10 cellular contexts compared by ENCODE assay signal in the genomic region with DNA sequence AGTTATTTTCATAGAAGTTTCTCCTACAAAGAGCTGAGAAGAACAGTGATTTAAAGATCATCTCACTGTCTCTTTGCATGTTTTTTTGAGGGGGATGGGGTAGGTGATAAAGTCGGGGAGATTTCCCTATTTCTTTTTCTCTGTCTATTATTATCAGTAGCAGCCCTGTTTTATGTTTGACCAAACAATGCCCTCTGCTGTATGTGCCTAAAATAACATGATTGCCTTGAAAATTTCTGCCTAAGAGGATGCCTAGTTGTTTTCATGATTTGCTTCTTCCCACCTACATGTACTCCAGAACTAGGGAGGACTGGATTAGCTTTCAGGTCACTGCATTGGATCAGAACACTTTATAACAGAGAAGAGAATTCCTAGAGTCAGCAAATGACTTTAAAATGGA.
DNase-seq lines count a peak whose midpoint lies in the region; ATAC-seq and TF ChIP-seq lines count a peak whose summit lies in the region.
"Had no signal": no experiment of that assay in that cellular context is flagged by ENCODE, and none has a peak within 500 bp of the region (broad histone marks: within the 10 kb centered on the region; RNA-seq: fewer than 3 reads in every experiment).

No MANE protein-coding gene starts in this region.

- H3K4me1 ChIP-seq in BE2C = no peaks in the 10 kb centered on the region
- H3K4me1 ChIP-seq in H9 (ENCODE audit: insufficient read depth, low read length) = no peaks in the 10 kb centered on the region
- H3K4me1 ChIP-seq in SK-N-SH (ENCODE audit: control insufficient read depth in 1 of 2, insufficient read depth in 2 of 2, low read depth in 1 of 2, low read length in 1 of 2) = peaks cover 0 to 26% of the 10 kb centered on the region in 2 experiments; a peak in 1 of 4 replicates

- H4K20me1 ChIP-seq in H9 (ENCODE audit: control insufficient read depth, insufficient read depth, insufficient read length) (no peaks in the 10 kb centered on the region), SK-N-SH (ENCODE audit: insufficient read depth) (no peaks in the 10 kb centered on the region)

- H4K5ac ChIP-seq in H9 (ENCODE audit: insufficient read length, low read depth, low read length) = no peak overlapping the region

- H3K56ac ChIP-seq in H9 (ENCODE audit: insufficient read length, low read depth, low read length) = no peak overlapping the region

- POLR2A ChIA-PET in SK-N-SH (lab: Yijun Ruan, JAX) = no interaction called here

- H3K23me2 ChIP-seq in H9 (ENCODE audit: insufficient read length, low read depth, low read length, poor library complexity, severe bottlenecking) = no peaks in the 10 kb centered on the region

- no peaks in the 10 kb centered on the region for H3K36me3 Mint-ChIP-seq in H9 (ENCODE audit: insufficient read depth in 1 of 3, low read depth in 3 of 3)

- H2BK15ac ChIP-seq in H9 (ENCODE audit: low read depth, low read length) = no peak overlapping the region

- H2AFZ ChIP-seq in H9 (ENCODE audit: low read length) = no peak overlapping the region
- H2AFZ ChIP-seq in SK-N-SH (ENCODE audit: low read depth) = no peak overlapping the region

- no peak overlapping the region for H2BK20ac ChIP-seq in H9 (ENCODE audit: low read depth, low read length, poor library complexity, severe bottlenecking)

- no peak overlapping the region for H3T11ph ChIP-seq in H9 (ENCODE audit: low read length)

- no peak overlapping the region for H2BK12ac ChIP-seq in H9 (ENCODE audit: insufficient read length, low read depth, low read length)

- H3K9me3 ChIP-seq in BE2C = no peaks in the 10 kb centered on the region
- H3K9me3 ChIP-seq in H9 (ENCODE audit: control insufficient read depth, low read depth, low read length) = no peaks in the 10 kb centered on the region
- H3K9me3 ChIP-seq in SK-N-SH = no peaks in the 10 kb centered on the region; the same call in 1 of the 2 replicates

- H3K27me3 ChIP-seq in BE2C (no peaks in the 10 kb centered on the region), H9 (ENCODE audit: insufficient read depth, low read length) (no peaks in the 10 kb centered on the region), SK-N-SH (ENCODE audit: insufficient read depth) (no peaks in the 10 kb centered on the region; the same call in 1 of the 2 replicates)

- H3K79me1 ChIP-seq in H9 (ENCODE audit: insufficient read depth, low read depth, low read length, poor library complexity, severe bottlenecking) = no peaks in the 10 kb centered on the region

- no peak overlapping the region for H3K4ac ChIP-seq in H9 (ENCODE audit: low read depth, low read length)

- ATAC-seq in GM19467 (IDR thresholded peaks at IDR 0.05; ENCODE audit: unreplicated experiment) (no peak), GM19328 (IDR thresholded peaks at IDR 0.05; ENCODE audit: unreplicated experiment) (no peak)
- ATAC-seq: activated T-cell treated with anti-CD3 and anti-CD28 coated beads, Interleukin-2, amount 50 U/mL, for 4 hours; Right ventricle myocardium inferior had no signal

- no peak overlapping the region for H2AK5ac ChIP-seq in H9 (ENCODE audit: insufficient read length, low read length)

- H3K79me2 ChIP-seq in H9 (ENCODE audit: insufficient read depth, low read length) (no peaks in the 10 kb centered on the region), SK-N-SH (ENCODE audit: insufficient read depth) (no peaks in the 10 kb centered on the region)

- DNase-seq in BE2C (no peak), H9 (no peak), SK-N-SH (peak; percentile 12), kidney glomerular epithelial cell (lab: John Stamatoyannopoulos, UW) (peak; percentile 3), NCI-H2171 treated with DMSO at 0.1 percent for 48 hours (lab: John Stamatoyannopoulos, UW) (no peak), KG1 (lab: John Stamatoyannopoulos, UW) (no peak)
- DNase-seq: activated T-cell treated with anti-CD3 and anti-CD28 coated beads, Interleukin-2, amount 50 U/mL, for 4 hours had no signal

- no peaks in the 10 kb centered on the region for H3K27me3 Mint-ChIP-seq in H9 (ENCODE audit: low read depth)

- no peaks in the 10 kb centered on the region for H3K9me3 Mint-ChIP-seq in H9

- H3K9ac ChIP-seq in H9 (ENCODE audit: extremely low read depth, insufficient read length, low read length) (no peak overlapping the region), SK-N-SH (no peak overlapping the region)

- H3K4me3 ChIP-seq in BE2C (ENCODE audit: low read depth, low read length) = no peak overlapping the region
- no peak overlapping the region; a peak in 1 of 4 replicates for H3K4me3 ChIP-seq in SK-N-SH (ENCODE audit: low read depth in 2 of 2, low read length in 1 of 2)

- H3K18ac ChIP-seq in H9 (ENCODE audit: insufficient read length, low read depth, low read length) = no peak overlapping the region

- TF ChIP-seq CTCF in BE2C (IDR thresholded peaks at IDR 0.05; ENCODE audit: low read depth, low read length) (peak; percentile 42), H9 (conservative IDR thresholded peaks at IDR 0.05) (peak; percentile 67), SK-N-SH (IDR thresholded peaks at IDR 0.05) (peak; percentile 53)

- no peak overlapping the region for H4K8ac ChIP-seq in H9 (replicated peaks; ENCODE audit: insufficient read length, low read depth, low read length)

- no peak overlapping the region for H3K14ac ChIP-seq in H9 (ENCODE audit: insufficient read depth, low read length)

- H3K27ac ChIP-seq in H9 (ENCODE audit: insufficient read length, low read depth, low read length) (no peak overlapping the region), SK-N-SH (ENCODE audit: low read depth in 2 of 2, low read length in 1 of 2) (no peak overlapping the region)

- WGBS in H9 (ENCODE audit: extremely low coverage, insufficient read length, low lambda C conversion rate) = no CpG with 5 or more reads among the region's 1 CpG
- 4% methylated on average over 1 of the region's 1 CpG for WGBS in SK-N-SH (ENCODE audit: low lambda C conversion rate)

- TF ChIP-seq RAD21 in SK-N-SH (IDR thresholded peaks at IDR 0.05; ENCODE audit: low read length) = peak; percentile 73

- H3K27ac Mint-ChIP-seq in H9 = no peak overlapping the region

- H4K91ac ChIP-seq in H9 (ENCODE audit: insufficient read length, low read depth, low read length) = no peak overlapping the region

- CTCF ChIA-PET in SK-N-SH (lab: Yijun Ruan, JAX) = interaction anchor here (1.1 to 12.3 kb wide), 8 partner anchors 10 to 182 kb away, joined by 3 to 107 read pairs (median 4); no protein-coding TSS in a partner anchor

- H3K4me2 ChIP-seq in H9 (ENCODE audit: insufficient read depth, insufficient read length, low read length) (no peak overlapping the region), SK-N-SH (no peak overlapping the region)

- H2BK5ac ChIP-seq in H9 (ENCODE audit: insufficient read length, low read length) = no peak overlapping the region

- no peak overlapping the region for H3K4me3 Mint-ChIP-seq in H9
- H3K4me3 Mint-ChIP-seq: activated T-cell treated with anti-CD3 and anti-CD28 coated beads, Interleukin-2, amount 50 U/mL, for 4 hours had no signal

- TF ChIP-seq EP300 in SK-N-SH (IDR thresholded peaks at IDR 0.05; ENCODE audit: borderline replicate concordance in 1 of 2, low read depth in 1 of 2, low read length in 1 of 2) = no peak

- H3K36me3 ChIP-seq in BE2C = no peaks in the 10 kb centered on the region
- H3K36me3 ChIP-seq in SK-N-SH (replicated peaks in 1 of 2; ENCODE audit: control insufficient read depth in 1 of 2, insufficient read depth in 2 of 2, low read length in 1 of 2) = no peaks in the 10 kb centered on the region

- H3K9me2 ChIP-seq in SK-N-SH = no peaks in the 10 kb centered on the region

- no peak overlapping the region for H3K23ac ChIP-seq in H9 (ENCODE audit: insufficient read length, low read depth, low read length)

- peaks cover 4% of the 10 kb centered on the region in 2 experiments for H3K4me1 Mint-ChIP-seq in H9

- peaks cover 7% of the 10 kb centered on the region for H3F3A ChIP-seq in SK-N-SH (replicated peaks; ENCODE audit: insufficient read depth)

- no peak overlapping the region for H2BK120ac ChIP-seq in H9 (ENCODE audit: low read depth, low read length, poor library complexity, severe bottlenecking)

TF ChIP-seq in SK-N-SH, 30 proteins besides CTCF, POLR2A, EP300 and RAD21:
- peak; percentile 45 for TF ChIP-seq SMC3 (IDR thresholded peaks at IDR 0.05; ENCODE audit: low read depth, low read length)
- TF ChIP-seq, protein P1, sequence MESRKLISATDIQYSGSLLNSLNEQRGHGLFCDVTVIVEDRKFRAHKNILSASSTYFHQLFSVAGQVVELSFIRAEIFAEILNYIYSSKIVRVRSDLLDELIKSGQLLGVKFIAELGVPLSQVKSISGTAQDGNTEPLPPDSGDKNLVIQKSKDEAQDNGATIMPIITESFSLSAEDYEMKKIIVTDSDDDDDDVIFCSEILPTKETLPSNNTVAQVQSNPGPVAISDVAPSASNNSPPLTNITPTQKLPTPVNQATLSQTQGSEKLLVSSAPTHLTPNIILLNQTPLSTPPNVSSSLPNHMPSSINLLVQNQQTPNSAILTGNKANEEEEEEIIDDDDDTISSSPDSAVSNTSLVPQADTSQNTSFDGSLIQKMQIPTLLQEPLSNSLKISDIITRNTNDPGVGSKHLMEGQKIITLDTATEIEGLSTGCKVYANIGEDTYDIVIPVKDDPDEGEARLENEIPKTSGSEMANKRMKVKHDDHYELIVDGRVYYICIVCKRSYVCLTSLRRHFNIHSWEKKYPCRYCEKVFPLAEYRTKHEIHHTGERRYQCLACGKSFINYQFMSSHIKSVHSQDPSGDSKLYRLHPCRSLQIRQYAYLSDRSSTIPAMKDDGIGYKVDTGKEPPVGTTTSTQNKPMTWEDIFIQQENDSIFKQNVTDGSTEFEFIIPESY (IDR thresholded peaks at IDR 0.05; ENCODE audit: borderline replicate concordance, low read depth) = no peak

Comparison
In these comparisons a context has a peak if more than half of its experiments do, and no peak if none do; other contexts are left out.
1. DNase-seq: peak in SK-N-SH (single experiment) and kidney glomerular epithelial cell (single experiment); none in BE2C (single experiment), H9 (single experiment), NCI-H2171 treated with DMSO at 0.1 percent for 48 hours (single experiment) and KG1 (single experiment).
2. Peak in every context shown above with its lines, with median percentiles within 50 percentile points of each other: CTCF ChIP-seq.